32 cellular contexts compared by ENCODE assay signal in genomic region chr3:185837409-185837808, GRCh38. TPM values are rescaled to one million over a fixed set of nuclear protein-coding genes. Genes with fewer than 3 reads are reported as not detected.
DNase-seq lines count a peak whose midpoint lies in the region; ATAC-seq and TF ChIP-seq lines count a peak whose summit lies in the region.
"Had no signal": no experiment of that assay in that cellular context is flagged by ENCODE, and none has a peak within 500 bp of the region (broad histone marks: within the 10 kb centered on the region; RNA-seq: fewer than 3 reads in every experiment).

No MANE protein-coding gene starts in this region.

- no peak overlapping the region for H3K9ac ChIP-seq in adipocyte (ENCODE audit: low read length)

- peak; percentile 77 for ATAC-seq in Right ventricle myocardium superior (ENCODE audit: poor library complexity)
- peak; percentile 60 to 65 for ATAC-seq in right cardiac atrium
- no peak for ATAC-seq in HG03135 (IDR thresholded peaks at IDR 0.05; ENCODE audit: unreplicated experiment)
- ATAC-seq: esophagus mucosa; gastroesophageal sphincter; K562; left lobe of liver; stimulated activated naive CD8-positive, alpha-beta T cell treated with anti-CD3 and anti-CD28 coated beads, Interleukin-15, amount 100 ng/mL, for 72 hours had no signal

- no peak overlapping the region for H3K4me3 ChIP-seq in right atrium auricular region
- H3K4me3 ChIP-seq in adipocyte (ENCODE audit: low read length) = peak overlapping the region; percentile 23
- H3K4me3 ChIP-seq in right cardiac atrium (ENCODE audit: low read length) = no peak overlapping the region
- H3K4me3 ChIP-seq: gastroesophageal sphincter, K562, PC-9, skin epidermis had no signal

- no peak overlapping the region for H3K27ac ChIP-seq in right atrium auricular region
- no peak overlapping the region for H3K27ac ChIP-seq in right cardiac atrium (ENCODE audit: low read length)
- H3K27ac ChIP-seq: gastroesophageal sphincter, PC-9, skin epidermis had no signal

- no peaks in the 10 kb centered on the region for H3K4me1 ChIP-seq in right atrium auricular region
- H3K4me1 ChIP-seq in adipocyte (ENCODE audit: control insufficient read depth, insufficient read depth, low read length) = peaks cover 9% of the 10 kb centered on the region
- no peaks in the 10 kb centered on the region for H3K4me1 ChIP-seq in right cardiac atrium (ENCODE audit: control insufficient read depth, insufficient read depth, low read length)
- H3K4me1 ChIP-seq: gastroesophageal sphincter had no signal

- H3K27me3 ChIP-seq in right atrium auricular region (no peaks in the 10 kb centered on the region), adipocyte (replicated peaks; ENCODE audit: control insufficient read depth, insufficient read depth, low read length) (no peaks in the 10 kb centered on the region), right cardiac atrium (ENCODE audit: control insufficient read depth, insufficient read depth) (no peaks in the 10 kb centered on the region)

- DNase-seq in Right ventricle myocardium superior (no peak), right atrium auricular region (ENCODE audit: low spot score) (no peak), adipocyte (ENCODE audit: low read depth) (peak; percentile 76), right cardiac atrium (no peak), cerebellar cortex (ENCODE audit: low spot score) (no peak), T-helper 2 cell (no peak), NCI-H2227 treated with DMSO at 0.1 percent for 48 hours (lab: John Stamatoyannopoulos, UW) (no peak)
- DNase-seq: activated CD4-positive, alpha-beta T cell treated with anti-CD3 and anti-CD28 coated beads, Interleukin-2, amount 50 U/mL, for 48 hours; activated CD4-positive, CD25-positive, alpha-beta regulatory T cell; activated naive CD4-positive, alpha-beta T cell treated with Interleukin-2 at 50 U/mL for 16 hours; amniotic stem cell; cortex of kidney; endodermal cell; GF-D8; H9; hippocampal formation; MM.1S; naive B cell; NCI-H146; NCI-H2171; NCI-H526; NK-92 treated with Interleukin-12 subunit alpha and Interleukin-12 subunit beta, amount 100 ng/mL, for 24 hours; PC-9; SIG-M5; stimulated activated naive CD8-positive, alpha-beta T cell treated with anti-CD3 and anti-CD28 coated beads, Interleukin-15, amount 100 ng/mL, for 72 hours had no signal

- no peak for TF ChIP-seq CTCF in right atrium auricular region (IDR thresholded peaks at IDR 0.05)

- H3K9me3 ChIP-seq in right atrium auricular region (no peaks in the 10 kb centered on the region), adipocyte (ENCODE audit: control insufficient read depth, low read length) (no peaks in the 10 kb centered on the region), right cardiac atrium (ENCODE audit: control insufficient read depth, low read length) (no peaks in the 10 kb centered on the region)
- H3K9me3 ChIP-seq: gastroesophageal sphincter had no signal

- 32% methylated on average over 3 of the region's 3 CpGs for WGBS in right cardiac atrium

- intact Hi-C loops in Right ventricle myocardium superior (cut with DNase I) = no loop called here
- intact Hi-C loops in right cardiac atrium (cut with DNase I) = no loop called here

- H3K36me3 ChIP-seq in right atrium auricular region (no peaks in the 10 kb centered on the region), adipocyte (ENCODE audit: control insufficient read depth, insufficient read depth, low read length, severe bottlenecking) (no peaks in the 10 kb centered on the region)
- H3K36me3 ChIP-seq: gastroesophageal sphincter had no signal

RNA-seq across cellular contexts. Expression of gene IGF2BP2, which starts 12.6 kb away (rescaled TPM):
- total RNA-seq in Right ventricle myocardium superior (18.7 TPM), right atrium auricular region (10 to 100 TPM; 11.0 to 19.2 TPM), right cardiac atrium (10 to 100 TPM; 14.3 to 18.0 (median 15.7) TPM)
- polyA plus RNA-seq in right cardiac atrium = 7.7 TPM
- total RNA-seq: B cell had no signal
